In genomic region chr11:130633466-130633865, GRCh38 we compare ENCODE assay signal across 21 cellular contexts.
DNase-seq lines count a peak whose midpoint lies in the region; ATAC-seq, FAIRE-seq and TF ChIP-seq lines count a peak whose summit lies in the region.
"Had no signal": no experiment of that assay in that cellular context is flagged by ENCODE, and none has a peak within 500 bp of the region (broad histone marks: within the 10 kb centered on the region; RNA-seq: fewer than 3 reads in every experiment).

No MANE protein-coding gene starts in this region.

- no peak overlapping the region for H3K56ac ChIP-seq in IMR-90 (ENCODE audit: extremely low read depth, insufficient read depth, low read length)

- intact Hi-C loops in IMR-90 (cut with micrococcal nuclease): no loop called here
- intact Hi-C loops in GM12878 (cut with micrococcal nuclease; ENCODE audit: unreplicated experiment): no loop called here
- intact Hi-C loops in left lung (cut with DNase I): no loop called here

- CTCF ChIA-PET in IMR-90 (lab: Yijun Ruan, JAX): no interaction called here
- CTCF ChIA-PET in GM12878 (lab: Yijun Ruan, JAX): interaction anchor here (0.6 kb wide), 1 partner anchor 259 kb away, joined by 3 read pairs; no protein-coding TSS in a partner anchor
- CTCF ChIA-PET in WTC11 (lab: Charles Lee): no interaction called here

- peak overlapping the region; percentile 36; the same call in 2 of the 3 replicates for H2BK15ac ChIP-seq in IMR-90 (ENCODE audit: low read depth, low read length)

- H4K91ac ChIP-seq in IMR-90 (ENCODE audit: insufficient read depth, low read depth, low read length): peak overlapping the region; percentile 26; the same call in 1 of the 2 replicates

- H3K36me3 ChIP-seq in IMR-90 (ENCODE audit: control insufficient read depth, insufficient read depth, low read length) (no peaks in the 10 kb centered on the region), GM12878 (ENCODE audit: control insufficient read depth in 2 of 2, insufficient read depth in 2 of 2, low read length in 1 of 2) (no peaks in the 10 kb centered on the region), left lung (no peaks in the 10 kb centered on the region)
- H3K36me3 ChIP-seq: MG63, neutrophil, suprapubic skin had no signal

- H3K4me1 Mint-ChIP-seq in WTC11: peaks cover 7% of the 10 kb centered on the region; the same call in 1 of the 2 replicates
- H3K4me1 Mint-ChIP-seq: B cell; central memory CD8-positive, alpha-beta T cell had no signal

- no peak overlapping the region for H2AK9ac ChIP-seq in IMR-90 (replicated peaks; ENCODE audit: low read depth, low read length, poor library complexity)

- H3K36me3 Mint-ChIP-seq in WTC11: no peaks in the 10 kb centered on the region

- peaks cover 32% of the 10 kb centered on the region for H3K9me1 ChIP-seq in IMR-90 (ENCODE audit: insufficient read depth, low read length)

- TF ChIP-seq EP300 in GM12878 (IDR thresholded peaks at IDR 0.05; ENCODE audit: borderline replicate concordance in 1 of 2, control insufficient read depth in 1 of 2, low read depth in 2 of 2, low read length in 2 of 2): no peak

- RAD21 ChIA-PET in GM12878 (lab: Charles Lee; ENCODE audit: unreplicated experiment): no interaction called here

- no peaks in the 10 kb centered on the region for H3K9me3 Mint-ChIP-seq in WTC11
- H3K9me3 Mint-ChIP-seq: central memory CD8-positive, alpha-beta T cell had no signal

- H3K23ac ChIP-seq in IMR-90 (ENCODE audit: low read depth, low read length): no peak overlapping the region

- H3K18ac ChIP-seq in IMR-90 (ENCODE audit: low read depth, low read length): no peak overlapping the region

- H3K9ac ChIP-seq in IMR-90 (ENCODE audit: low read depth, low read length) (no peak overlapping the region), GM12878 (ENCODE audit: control insufficient read depth, insufficient read depth, low read length) (no peak overlapping the region)

- H2BK5ac ChIP-seq in IMR-90 (ENCODE audit: low read depth, low read length, poor library complexity, severe bottlenecking): no peak overlapping the region

- no peak for TF ChIP-seq RAD21 in IMR-90 (IDR thresholded peaks at IDR 0.05; ENCODE audit: low read length)
- TF ChIP-seq RAD21 in GM12878 (IDR thresholded peaks at IDR 0.05; ENCODE audit: insufficient read depth, low read depth, low read length): no peak

- no peak for TF ChIP-seq CTCF in IMR-90 (conservative IDR thresholded peaks at IDR 0.05; ENCODE audit: low read depth, low read length)
- TF ChIP-seq CTCF in GM12878 (IDR thresholded peaks at IDR 0.05 in 2 of 3, conservative IDR thresholded peaks at IDR 0.05 in 1 of 3; ENCODE audit: control insufficient read depth in 2 of 3, extremely low read depth in 1 of 3, insufficient read depth in 1 of 3, low read depth in 3 of 3, low read length in 3 of 3): no peak
- no peak for TF ChIP-seq CTCF in left lung (IDR thresholded peaks at IDR 0.05)
- no peak for TF ChIP-seq CTCF in WTC11 (IDR thresholded peaks at IDR 0.05)

- no peaks in the 10 kb centered on the region for H4K20me1 ChIP-seq in IMR-90 (ENCODE audit: insufficient read depth, low read length)
- no peaks in the 10 kb centered on the region for H4K20me1 ChIP-seq in GM12878 (ENCODE audit: control insufficient read depth, insufficient read depth)

- DNase-seq in GM12892 (ENCODE audit: insufficient read length): no peak
- DNase-seq in IMR-90: peak; percentile 67
- no peak for DNase-seq in GM12878 (ENCODE audit: low read depth, low spot score)
- DNase-seq in left lung: no peak
- no peak for DNase-seq in NCI-H2227 treated with DMSO at 0.1 percent for 48 hours (lab: John Stamatoyannopoulos, UW)
- DNase-seq in WTC11 (ENCODE audit: low spot score): no peak
- DNase-seq in NCI-H526 (lab: John Stamatoyannopoulos, UW): no peak
- DNase-seq in C1 segment of cervical spinal cord (lab: John Stamatoyannopoulos, UW): no peak
- DNase-seq: Caco-2; hypothalamus; MG63; NCI-H1930; retina; stimulated activated CD4-positive, alpha-beta T cell treated with anti-CD3 and anti-CD28 coated beads, Interleukin-12 subunit alpha, Interleukin-12 subunit beta, amount 100 ng/mL, for 4 hours; T-helper 9 cell had no signal

- no peak overlapping the region for H3K27ac Mint-ChIP-seq in WTC11
- H3K27ac Mint-ChIP-seq: B cell had no signal

- peak; percentile 68 for FAIRE-seq in GM12892 (lab: Jason Lieb, UNC)
- FAIRE-seq in GM12878 (lab: Jason Lieb, UNC): no peak
- FAIRE-seq: G401.6 had no signal

- no peak overlapping the region for H4K5ac ChIP-seq in IMR-90 (ENCODE audit: low read depth, low read length)

- H3K27me3 ChIP-seq in IMR-90 (ENCODE audit: control insufficient read depth, insufficient read depth, low read length) (no peaks in the 10 kb centered on the region), GM12878 (replicated peaks in 1 of 2; ENCODE audit: control insufficient read depth in 2 of 2, insufficient read depth in 2 of 2, low read length in 1 of 2) (no peaks in the 10 kb centered on the region; a peak in 1 of 4 replicates), left lung (peaks cover 0 to 5% of the 10 kb centered on the region in 2 donors)
- H3K27me3 ChIP-seq: MG63, suprapubic skin had no signal

- SMC1A ChIA-PET in GM12878 (lab: Charles Lee; ENCODE audit: uncharacterized antibody, unreplicated experiment): interaction anchor here (1.0 kb wide), 1 partner anchor 92 kb away, joined by 3 read pairs; no protein-coding TSS in a partner anchor

- H3K4me3 Mint-ChIP-seq in WTC11: no peak overlapping the region
- H3K4me3 Mint-ChIP-seq: B cell; central memory CD8-positive, alpha-beta T cell had no signal

- WGBS in IMR-90 (ENCODE audit: extremely low coverage in 2 of 2, insufficient read length in 1 of 2), 2 experiments: 50% methylated on average over 1 of the region's 2 CpGs; no CpG with 5 or more reads in 1 of the 2 experiments
- 0% methylated on average over 2 of the region's 2 CpGs for WGBS in GM12878 (ENCODE audit: insufficient coverage, insufficient replicate concordance, low lambda C conversion rate, missing lambda C conversion rate)

- BruUV-seq in IMR-90 (replicated peaks; lab: Mats Ljungman, UMichigan) (no TSS peak), GM12878 (replicated peaks; lab: Mats Ljungman, UMichigan) (no TSS peak)

- H3K4ac ChIP-seq in IMR-90 (ENCODE audit: low read depth, low read length): peak overlapping the region; percentile 49; the same call in 1 of the 2 replicates

- no peak overlapping the region for H4K8ac ChIP-seq in IMR-90 (ENCODE audit: low read depth in 2 of 2, low read length in 2 of 2)

- no peak overlapping the region for H3K4me2 ChIP-seq in IMR-90 (ENCODE audit: low read depth, low read length)
- H3K4me2 ChIP-seq in GM12878 (ENCODE audit: control insufficient read depth, insufficient read depth): no peak overlapping the region

- H3K4me3 ChIP-seq in IMR-90 (ENCODE audit: insufficient read depth, low read depth, low read length): no peak overlapping the region
- no peak overlapping the region for H3K4me3 ChIP-seq in GM12878
- H3K4me3 ChIP-seq in left lung: no peak overlapping the region
- H3K4me3 ChIP-seq: MG63, suprapubic skin had no signal

- H2AK5ac ChIP-seq in IMR-90 (ENCODE audit: low read depth, low read length): peak overlapping the region; percentile 79; the same call in 1 of the 2 replicates

- no peaks in the 10 kb centered on the region for H3K79me2 ChIP-seq in GM12878 (ENCODE audit: control insufficient read depth, insufficient read depth, low read length)

- no peak overlapping the region for H3K27ac ChIP-seq in IMR-90 (ENCODE audit: insufficient read depth, low read length)
- H3K27ac ChIP-seq in GM12878 (ENCODE audit: control insufficient read depth, insufficient read depth): no peak overlapping the region
- no peak overlapping the region for H3K27ac ChIP-seq in left lung
- H3K27ac ChIP-seq: neutrophil, suprapubic skin had no signal

- POLR2A ChIA-PET in IMR-90 (lab: Charles Lee; ENCODE audit: unreplicated experiment): no interaction called here
- POLR2A ChIA-PET in GM12878 (lab: Charles Lee): no interaction called here
- POLR2A ChIA-PET in WTC11 (lab: Charles Lee): no interaction called here

- H3K27me3 Mint-ChIP-seq in WTC11 (ENCODE audit: low read depth): no peaks in the 10 kb centered on the region; the same call in 1 of the 2 replicates

- dilution Hi-C loops in IMR-90 (cut with HindIII; ENCODE audit: low sequenced_read_pairs, unreplicated experiment): no loop called here

- no peaks in the 10 kb centered on the region for H3K79me1 ChIP-seq in IMR-90 (ENCODE audit: low read depth in 1 of 2, low read length in 2 of 2)

- peak overlapping the region; percentile 59 for H2BK20ac ChIP-seq in IMR-90 (ENCODE audit: low read depth, low read length)

- H3K9me3 ChIP-seq in IMR-90 (ENCODE audit: control insufficient read depth, insufficient read depth, low read length): no peaks in the 10 kb centered on the region
- H3K9me3 ChIP-seq in GM12878 (replicated peaks; ENCODE audit: control insufficient read depth, insufficient read depth, low read length): no peaks in the 10 kb centered on the region
- H3K9me3 ChIP-seq in left lung: no peaks in the 10 kb centered on the region
- H3K9me3 ChIP-seq: Caco-2, MG63, neutrophil, suprapubic skin had no signal

- ATAC-seq in IMR-90 (ENCODE audit: low read depth): no peak
- ATAC-seq in GM12878: no peak
- peak; percentile 14 for ATAC-seq in left lung
- no peak for ATAC-seq in WTC11
- ATAC-seq: activated CD4-positive, CD25-positive, alpha-beta regulatory T cell treated with anti-CD3 and anti-CD28 coated beads, Interleukin-2, amount 50 U/mL, for 24 hours had no signal

- TF ChIP-seq POLR2A in GM12892 (IDR thresholded peaks at IDR 0.05; ENCODE audit: low read depth, low read length) (no peak), IMR-90 (IDR thresholded peaks at IDR 0.05; ENCODE audit: low read depth, low read length) (no peak), GM12878 (IDR thresholded peaks at IDR 0.05; ENCODE audit: low read depth, low read length) (no peak)

- in situ Hi-C loops in IMR-90 (cut with MboI; ENCODE audit: low sequenced_read_pairs): no loop called here
- in situ Hi-C loops in GM12878 (cut with MboI): no loop called here

- peaks cover 39% of the 10 kb centered on the region for H3K4me1 ChIP-seq in IMR-90 (ENCODE audit: control insufficient read depth, insufficient read depth, low read length)
- H3K4me1 ChIP-seq in GM12878 (ENCODE audit: control insufficient read depth, insufficient read depth, low read length): no peaks in the 10 kb centered on the region
- peaks cover 4% of the 10 kb centered on the region in 2 donors for H3K4me1 ChIP-seq in left lung

- peak overlapping the region; percentile 92 for H2BK120ac ChIP-seq in IMR-90 (ENCODE audit: low read depth, low read length)

- no peak overlapping the region for H3K14ac ChIP-seq in IMR-90 (replicated peaks; ENCODE audit: low read depth, low read length)

- no peak overlapping the region for H2AFZ ChIP-seq in IMR-90 (replicated peaks; ENCODE audit: low read length, poor library complexity)
- H2AFZ ChIP-seq in GM12878 (ENCODE audit: control insufficient read depth, low read depth, low read length): no peak overlapping the region

TF ChIP-seq in IMR-90, 13 proteins besides CTCF, POLR2A, EP300 and RAD21 (continues in another document):
- TF ChIP-seq RFX5 (IDR thresholded peaks at IDR 0.05; ENCODE audit: low read depth, low read length): no peak
